In the genomic region with DNA sequence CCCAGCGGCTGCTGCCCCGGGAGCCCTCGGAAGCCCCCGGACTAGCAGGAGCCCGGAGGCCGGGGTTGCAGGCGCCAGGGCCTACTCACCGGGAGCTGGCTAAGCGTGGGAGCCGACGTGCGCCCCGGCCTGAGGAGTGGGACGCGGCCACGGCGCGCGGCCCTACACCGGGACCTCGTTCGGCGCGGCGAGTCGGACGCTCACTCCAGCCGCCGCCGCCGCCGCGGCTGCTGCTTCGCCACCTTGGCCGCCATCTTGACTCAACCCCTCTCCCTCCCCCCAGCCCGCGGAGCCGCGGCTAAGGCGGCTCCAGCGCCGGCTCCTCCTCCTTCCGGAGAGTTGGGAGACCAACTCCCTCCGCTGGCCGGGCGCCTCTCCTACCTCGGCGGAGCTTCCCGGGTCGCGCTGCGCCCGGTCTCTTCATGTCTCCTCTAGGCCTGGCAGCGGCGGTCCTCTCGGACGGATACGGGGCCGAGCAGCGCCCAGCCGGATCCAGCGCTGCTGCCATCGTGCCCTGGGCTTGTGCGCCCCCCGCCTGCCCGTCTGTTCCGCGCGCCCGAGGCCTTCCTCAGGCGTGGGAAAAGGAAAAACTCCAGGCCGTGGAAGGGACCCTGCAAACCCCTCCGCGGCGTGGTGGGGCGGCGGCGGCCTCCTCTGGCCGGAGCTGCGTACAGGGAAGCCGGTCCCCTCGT, we compare ENCODE assay signal across 8 cellular contexts. TPM values are rescaled to one million over a fixed set of nuclear protein-coding genes. Genes with fewer than 3 reads are reported as not detected.
DNase-seq lines count a peak whose midpoint lies in the region; ATAC-seq and TF ChIP-seq lines count a peak whose summit lies in the region.

A gene (minus strand): TSS at position 262 of the 692 bp plus-strand sequence. CDS start 20,965 bp downstream, outside the sequence.

- H3K9me3 Mint-ChIP-seq in Calu3 (ENCODE audit: low read depth, unreplicated experiment), result no peaks in the 10 kb centered on the region
- H3K9me3 Mint-ChIP-seq in activated CD8-positive, alpha-beta memory T cell treated with anti-CD3 and anti-CD28 coated beads, Interleukin-2, amount 10 ng/mL, durations not matched to agents 7 days and 5 days (ENCODE audit: low read depth), result no peaks in the 10 kb centered on the region

- intact Hi-C loops in Calu3 (cut with micrococcal nuclease; ENCODE audit: unreplicated experiment), result no loop called here

- H3K4me1 Mint-ChIP-seq in Calu3 (ENCODE audit: low read depth, unreplicated experiment), result no peaks in the 10 kb centered on the region
- peaks cover 37% of the 10 kb centered on the region for H3K4me1 Mint-ChIP-seq in activated CD8-positive, alpha-beta memory T cell treated with anti-CD3 and anti-CD28 coated beads, Interleukin-2, amount 10 ng/mL, durations not matched to agents 7 days and 5 days

- H3K4me3 ChIP-seq in NT2/D1 (ENCODE audit: insufficient read length, low read depth), result peak within 1 kb of the TSS; percentile 82
- peak within 1 kb of the TSS; percentile 99 for H3K4me3 ChIP-seq in endocrine pancreas (ENCODE audit: control insufficient read depth, insufficient read depth, low read length)

- CTCF ChIA-PET in Calu3 (lab: Charles Lee), result interaction anchor here (1.3 to 1.4 kb wide), 2 partner anchors 8 to 29 kb away, joined by 3 to 4 read pairs; no protein-coding TSS in a partner anchor
- CTCF ChIA-PET in activated CD8-positive, alpha-beta memory T cell treated with anti-CD3 and anti-CD28 coated beads, Interleukin-2, amount 10 ng/mL, durations not matched to agents 7 days and 5 days (lab: Charles Lee), result interaction anchor here (0.5 to 1.6 kb wide), 11 partner anchors 15 to 374 kb away, joined by 3 to 5 read pairs (median 3); a partner anchor contains a TSS

- peak within 1 kb of the TSS; percentile 95 for H3K9ac ChIP-seq in NT2/D1 (ENCODE audit: insufficient read length, low read depth)
- H3K9ac ChIP-seq in endocrine pancreas (ENCODE audit: control insufficient read depth, insufficient read depth, low read length), result peak within 1 kb of the TSS; percentile 96

- H3K36me3 ChIP-seq in NT2/D1 (ENCODE audit: insufficient read depth, insufficient read length, low read length) (peaks cover 3% of the 10 kb centered on the region), endocrine pancreas (ENCODE audit: control insufficient read depth, insufficient read depth, low read length) (no peaks in the 10 kb centered on the region)

- H3K4me3 Mint-ChIP-seq in Calu3 (ENCODE audit: low read depth, unreplicated experiment), result peak within 1 kb of the TSS; percentile 95
- H3K4me3 Mint-ChIP-seq in activated CD8-positive, alpha-beta memory T cell treated with anti-CD3 and anti-CD28 coated beads, Interleukin-2, amount 10 ng/mL, durations not matched to agents 7 days and 5 days, result peak within 1 kb of the TSS; percentile 94

- H3K27me3 Mint-ChIP-seq in Calu3 (ENCODE audit: unreplicated experiment), result no peaks in the 10 kb centered on the region
- H3K27me3 Mint-ChIP-seq in activated CD8-positive, alpha-beta memory T cell treated with anti-CD3 and anti-CD28 coated beads, Interleukin-2, amount 10 ng/mL, durations not matched to agents 7 days and 5 days, result no peaks in the 10 kb centered on the region

- no peaks in the 10 kb centered on the region for H3K27me3 ChIP-seq in NT2/D1 (ENCODE audit: insufficient read depth, insufficient read length)
- no peaks in the 10 kb centered on the region for H3K27me3 ChIP-seq in endocrine pancreas (ENCODE audit: control insufficient read depth, insufficient read depth, low read length)

- DNase-seq in Calu3 (peak; percentile 91), HUDEP-2 (lab: John Stamatoyannopoulos, UW; ENCODE audit: unreplicated experiment in 76 of 76) (peak in 75 of 76 experiments; percentile 25 to 92 (median 84)), NT2/D1 (ENCODE audit: low read depth, low spot score) (peak; percentile 83), mesenteric fat pad (ENCODE audit: low spot score) (peak; percentile 99)
- peak; percentile 93 for DNase-seq in activated CD8-positive, alpha-beta memory T cell treated with anti-CD3 and anti-CD28 coated beads, Interleukin-2, amount 10 ng/mL, durations not matched to agents 7 days and 5 days
- peak; percentile 73 for DNase-seq in stimulated activated CD8-positive, alpha-beta memory T cell treated with anti-CD3 and anti-CD28 coated beads, Interleukin-15, amount 100 ng/mL, for 1 hour (ENCODE audit: low read depth)

- H3K9me3 ChIP-seq in NT2/D1 (ENCODE audit: insufficient read depth, low read length) (no peaks in the 10 kb centered on the region), endocrine pancreas (ENCODE audit: control insufficient read depth, low read length) (no peaks in the 10 kb centered on the region)

- H3K36me3 Mint-ChIP-seq in Calu3 (ENCODE audit: insufficient read depth, unreplicated experiment), result peaks cover 33% of the 10 kb centered on the region
- H3K36me3 Mint-ChIP-seq in activated CD8-positive, alpha-beta memory T cell treated with anti-CD3 and anti-CD28 coated beads, Interleukin-2, amount 10 ng/mL, durations not matched to agents 7 days and 5 days, result peaks cover 4% of the 10 kb centered on the region

- BruUV-seq in Calu3 (replicated peaks; lab: Mats Ljungman, UMichigan), result no TSS peak

- no peaks in the 10 kb centered on the region for H3K4me1 ChIP-seq in NT2/D1 (ENCODE audit: insufficient read depth, insufficient read length)
- H3K4me1 ChIP-seq in endocrine pancreas (ENCODE audit: control insufficient read depth, insufficient read depth, low read length), result peaks cover 10% of the 10 kb centered on the region

- no peak for TF ChIP-seq CTCF in Calu3 (IDR thresholded peaks at IDR 0.05; ENCODE audit: unreplicated experiment)

- H3K27ac Mint-ChIP-seq in Calu3 (ENCODE audit: unreplicated experiment), result peak within 1 kb of the TSS; percentile 83
- H3K27ac Mint-ChIP-seq in activated CD8-positive, alpha-beta memory T cell treated with anti-CD3 and anti-CD28 coated beads, Interleukin-2, amount 10 ng/mL, durations not matched to agents 7 days and 5 days, result peak within 1 kb of the TSS; percentile 84

- ATAC-seq in GM21381 (IDR thresholded peaks at IDR 0.05; ENCODE audit: unreplicated experiment), result peak; percentile 69
- ATAC-seq in activated CD8-positive, alpha-beta memory T cell treated with anti-CD3 and anti-CD28 coated beads, Interleukin-2, amount 10 ng/mL, durations not matched to agents 7 days and 5 days, result peak; percentile 87

RNA-seq across cellular contexts. Expression of the gene that starts here (rescaled TPM):
- 84.0 and 91.4 TPM in 2 replicates for total RNA-seq in Calu3 (2022)
- 100 to 1,000 TPM; 166 to 175 TPM for total RNA-seq in activated CD8-positive, alpha-beta memory T cell treated with anti-CD3 and anti-CD28 coated beads, Interleukin-2, amount 10 ng/mL, durations not matched to agents 7 days and 5 days
- 142 TPM for total RNA-seq in mesenteric fat pad

Comparison
In these comparisons a context has a peak if more than half of its experiments do, and no peak if none do; other contexts are left out.
1. Peak in every context shown above with its lines: DNase-seq, ATAC-seq and H3K4me3 ChIP-seq.